In genomic region chr5:176743828-176744583, GRCh38 we compare ENCODE assay signal across 1 cellular context.
TF ChIP-seq lines count a peak whose summit lies in the region.

No MANE protein-coding gene starts in this region.

TF ChIP-seq in GM23338, 12 proteins besides CTCF, POLR2A, EP300 and RAD21 (continued from another document):
- no peak for TF ChIP-seq ETS1 (IDR thresholded peaks at IDR 0.05)
- no peak for TF ChIP-seq ZNF114 (CRISPR knock-in tag; IDR thresholded peaks at IDR 0.05)
- TF ChIP-seq, protein P1, sequence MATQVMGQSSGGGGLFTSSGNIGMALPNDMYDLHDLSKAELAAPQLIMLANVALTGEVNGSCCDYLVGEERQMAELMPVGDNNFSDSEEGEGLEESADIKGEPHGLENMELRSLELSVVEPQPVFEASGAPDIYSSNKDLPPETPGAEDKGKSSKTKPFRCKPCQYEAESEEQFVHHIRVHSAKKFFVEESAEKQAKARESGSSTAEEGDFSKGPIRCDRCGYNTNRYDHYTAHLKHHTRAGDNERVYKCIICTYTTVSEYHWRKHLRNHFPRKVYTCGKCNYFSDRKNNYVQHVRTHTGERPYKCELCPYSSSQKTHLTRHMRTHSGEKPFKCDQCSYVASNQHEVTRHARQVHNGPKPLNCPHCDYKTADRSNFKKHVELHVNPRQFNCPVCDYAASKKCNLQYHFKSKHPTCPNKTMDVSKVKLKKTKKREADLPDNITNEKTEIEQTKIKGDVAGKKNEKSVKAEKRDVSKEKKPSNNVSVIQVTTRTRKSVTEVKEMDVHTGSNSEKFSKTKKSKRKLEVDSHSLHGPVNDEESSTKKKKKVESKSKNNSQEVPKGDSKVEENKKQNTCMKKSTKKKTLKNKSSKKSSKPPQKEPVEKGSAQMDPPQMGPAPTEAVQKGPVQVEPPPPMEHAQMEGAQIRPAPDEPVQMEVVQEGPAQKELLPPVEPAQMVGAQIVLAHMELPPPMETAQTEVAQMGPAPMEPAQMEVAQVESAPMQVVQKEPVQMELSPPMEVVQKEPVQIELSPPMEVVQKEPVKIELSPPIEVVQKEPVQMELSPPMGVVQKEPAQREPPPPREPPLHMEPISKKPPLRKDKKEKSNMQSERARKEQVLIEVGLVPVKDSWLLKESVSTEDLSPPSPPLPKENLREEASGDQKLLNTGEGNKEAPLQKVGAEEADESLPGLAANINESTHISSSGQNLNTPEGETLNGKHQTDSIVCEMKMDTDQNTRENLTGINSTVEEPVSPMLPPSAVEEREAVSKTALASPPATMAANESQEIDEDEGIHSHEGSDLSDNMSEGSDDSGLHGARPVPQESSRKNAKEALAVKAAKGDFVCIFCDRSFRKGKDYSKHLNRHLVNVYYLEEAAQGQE (IDR thresholded peaks at IDR 0.05; ENCODE audit: unreplicated experiment) = no peak
- TF ChIP-seq JUNB (IDR thresholded peaks at IDR 0.05; ENCODE audit: unreplicated experiment) = no peak
- TF ChIP-seq CREB1 (CRISPR knock-in tag; IDR thresholded peaks at IDR 0.05; ENCODE audit: low read depth) = no peak
- TF ChIP-seq ZNF331 (CRISPR knock-in tag; IDR thresholded peaks at IDR 0.05; ENCODE audit: low read depth) = no peak
- TF ChIP-seq EZH2 (IDR thresholded peaks at IDR 0.05; ENCODE audit: low read depth, unreplicated experiment) = no peak
- no peak for TF ChIP-seq POLR2AphosphoS5 (IDR thresholded peaks at IDR 0.05; ENCODE audit: low read depth)
